In the genomic region with DNA sequence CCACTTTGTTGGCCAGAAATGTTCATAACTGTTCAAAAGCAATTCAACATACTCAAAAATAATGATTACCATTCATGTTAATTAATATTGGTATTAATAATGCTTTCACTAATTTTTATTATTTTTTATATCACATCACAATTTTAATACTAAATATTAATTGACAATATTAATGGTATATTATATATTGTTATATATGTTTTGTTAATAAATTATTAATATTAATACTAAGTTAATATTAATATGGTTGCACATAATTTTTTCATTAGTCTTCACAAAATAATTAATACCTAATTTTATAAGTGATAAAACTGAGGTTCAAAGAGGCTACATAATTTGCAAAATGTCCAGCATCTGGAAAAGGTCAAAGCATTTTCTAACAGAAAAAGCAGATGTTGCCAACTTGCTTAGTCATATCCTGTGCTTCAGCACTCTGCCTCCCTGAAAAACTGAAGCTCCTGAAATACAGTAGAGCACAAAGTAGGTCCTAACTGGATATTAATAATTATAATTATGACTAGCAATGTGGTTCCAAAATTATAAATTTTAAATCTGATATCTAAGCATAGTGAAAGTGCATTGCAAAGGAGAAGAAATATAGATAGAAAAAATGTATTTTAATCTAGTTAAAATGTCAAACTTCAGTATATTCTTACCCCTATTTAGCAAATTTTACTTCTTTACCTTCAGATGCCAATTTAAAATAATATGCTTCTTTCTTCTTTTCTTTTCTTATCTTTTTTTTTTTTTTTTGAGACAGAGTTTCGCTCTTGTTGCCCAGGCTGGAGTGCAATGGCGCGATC, we compare ENCODE assay signal across 1 cellular context.
TF ChIP-seq lines count a peak whose summit lies in the region.

No MANE protein-coding gene starts in this region.

TF ChIP-seq in K562, 482 proteins besides CTCF, POLR2A, EP300 and RAD21 (continued from another document):
- TF ChIP-seq, protein P1, sequence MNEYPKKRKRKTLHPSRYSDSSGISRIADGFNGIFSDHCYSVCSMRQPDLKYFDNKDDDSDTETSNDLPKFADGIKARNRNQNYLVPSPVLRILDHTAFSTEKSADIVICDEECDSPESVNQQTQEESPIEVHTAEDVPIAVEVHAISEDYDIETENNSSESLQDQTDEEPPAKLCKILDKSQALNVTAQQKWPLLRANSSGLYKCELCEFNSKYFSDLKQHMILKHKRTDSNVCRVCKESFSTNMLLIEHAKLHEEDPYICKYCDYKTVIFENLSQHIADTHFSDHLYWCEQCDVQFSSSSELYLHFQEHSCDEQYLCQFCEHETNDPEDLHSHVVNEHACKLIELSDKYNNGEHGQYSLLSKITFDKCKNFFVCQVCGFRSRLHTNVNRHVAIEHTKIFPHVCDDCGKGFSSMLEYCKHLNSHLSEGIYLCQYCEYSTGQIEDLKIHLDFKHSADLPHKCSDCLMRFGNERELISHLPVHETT (CRISPR knock-in tag; conservative IDR thresholded peaks at IDR 0.05 in 1 of 2, IDR thresholded peaks at IDR 0.05 in 1 of 2): peak in 1 of 2 experiments; percentile 40; a peak in 1 of 4 replicates
- peak; percentile 56 for TF ChIP-seq CBFA2T3 (IDR thresholded peaks at IDR 0.05)
- no peak for TF ChIP-seq TCF7 (IDR thresholded peaks at IDR 0.05; ENCODE audit: borderline replicate concordance)
- TF ChIP-seq LEF1 (IDR thresholded peaks at IDR 0.05): peak; percentile 51; the same call in 1 of the 2 replicates
- TF ChIP-seq, protein P2, sequence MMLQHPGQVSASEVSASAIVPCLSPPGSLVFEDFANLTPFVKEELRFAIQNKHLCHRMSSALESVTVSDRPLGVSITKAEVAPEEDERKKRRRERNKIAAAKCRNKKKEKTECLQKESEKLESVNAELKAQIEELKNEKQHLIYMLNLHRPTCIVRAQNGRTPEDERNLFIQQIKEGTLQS (IDR thresholded peaks at IDR 0.05): peak; percentile 66; the same call in 1 of the 2 replicates
- TF ChIP-seq, protein P2 (CRISPR knock-in tag; conservative IDR thresholded peaks at IDR 0.05): no peak
